ENCODE assay signal across 15 cellular contexts in the genomic region with DNA sequence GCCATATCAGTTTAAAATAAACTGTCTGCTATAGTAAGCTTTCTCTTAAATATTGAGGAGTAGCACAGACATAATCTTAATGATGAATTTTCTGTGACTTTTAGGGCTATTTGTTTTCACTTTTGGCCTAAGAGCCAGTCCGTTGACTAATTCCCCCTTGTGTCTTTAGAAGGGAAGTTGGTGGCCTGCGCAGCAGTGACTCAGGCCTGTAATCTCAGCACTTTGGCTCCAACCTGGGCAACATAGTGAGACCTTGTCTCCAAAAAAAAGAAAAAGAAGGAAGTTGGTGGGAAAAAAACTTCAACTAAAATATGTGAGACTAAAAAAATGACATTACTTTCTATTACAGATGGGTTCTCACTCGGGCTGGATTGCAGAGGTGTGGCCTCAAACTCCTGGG. TPM values are rescaled to one million over a fixed set of nuclear protein-coding genes. Genes with fewer than 3 reads are reported as not detected.
DNase-seq lines count a peak whose midpoint lies in the region; ATAC-seq, FAIRE-seq and TF ChIP-seq lines count a peak whose summit lies in the region.
"Had no signal": no experiment of that assay in that cellular context is flagged by ENCODE, and none has a peak within 500 bp of the region (broad histone marks: within the 10 kb centered on the region; RNA-seq: fewer than 3 reads in every experiment).

No MANE protein-coding gene starts in this region.

- H3K27ac ChIP-seq in OCI-LY7 (ENCODE audit: low read depth, low read length, poor library complexity, severe bottlenecking) (no peak overlapping the region), endothelial cell of umbilical vein (ENCODE audit: insufficient read depth, low read depth, low read length) (peak overlapping the region; percentile 62)
- H3K27ac ChIP-seq: KMS-11, thoracic aorta had no signal

- H3K4me3 ChIP-seq in OCI-LY7 (ENCODE audit: low read depth, low read length, poor library complexity, severe bottlenecking) (no peak overlapping the region), endothelial cell of umbilical vein (replicated peaks in 1 of 3; ENCODE audit: insufficient read depth in 1 of 3, low read depth in 1 of 3, low read length in 3 of 3) (peak overlapping the region in 1 of 3 experiments; percentile 51)
- H3K4me3 ChIP-seq: heart left ventricle, thoracic aorta had no signal

- no peak overlapping the region for H2AFZ ChIP-seq in OCI-LY7 (ENCODE audit: low read length)
- no peak overlapping the region for H2AFZ ChIP-seq in endothelial cell of umbilical vein (ENCODE audit: low read depth, low read length)

- peak overlapping the region; percentile 64 for H3K27ac Mint-ChIP-seq in activated CD4-positive, alpha-beta memory T cell treated with anti-CD3 and anti-CD28 coated beads, Interleukin-2, amount 10 ng/mL, durations not matched to agents 7 days and 5 days
- no peak overlapping the region for H3K27ac Mint-ChIP-seq in activated CD4-positive, alpha-beta memory T cell treated with anti-CD3 and anti-CD28 coated beads for 36 hours
- no peak overlapping the region for H3K27ac Mint-ChIP-seq in activated T-helper 1 cell treated with anti-CD3 and anti-CD28 coated beads, Interleukin-12 subunit alpha, Interleukin-12 subunit beta, Interleukin-2, Interleukin-4 antibody, amounts not matched to agents 30 ng/mL and 10 ng/mL and 1 ng/mL, durations not matched to agents 14 hours and 24 hours and 36 hours
- H3K27ac Mint-ChIP-seq: mesothelial cell of epicardium had no signal

- no peak overlapping the region for H3K4me3 Mint-ChIP-seq in activated CD4-positive, alpha-beta memory T cell treated with anti-CD3 and anti-CD28 coated beads, Interleukin-2, amount 10 ng/mL, durations not matched to agents 7 days and 5 days
- H3K4me3 Mint-ChIP-seq in activated CD4-positive, alpha-beta memory T cell treated with anti-CD3 and anti-CD28 coated beads for 36 hours: no peak overlapping the region
- H3K4me3 Mint-ChIP-seq in activated T-helper 1 cell treated with anti-CD3 and anti-CD28 coated beads, Interleukin-12 subunit alpha, Interleukin-12 subunit beta, Interleukin-2, Interleukin-4 antibody, amounts not matched to agents 30 ng/mL and 10 ng/mL and 1 ng/mL, durations not matched to agents 14 hours and 24 hours and 36 hours: no peak overlapping the region
- H3K4me3 Mint-ChIP-seq: mesothelial cell of epicardium had no signal

- BruUV-seq in OCI-LY7 (replicated peaks; lab: Mats Ljungman, UMichigan) (no TSS peak), endothelial cell of umbilical vein (replicated peaks; lab: Mats Ljungman, UMichigan) (no TSS peak)

- intact Hi-C loops in activated CD4-positive, alpha-beta memory T cell treated with anti-CD3 and anti-CD28 coated beads for 36 hours (cut with micrococcal nuclease): loop anchor here (5.0 kb wide), 1 partner anchor 1587 kb away; the partner anchor contains the start of gene TAPT1
- intact Hi-C loops in OCI-LY7 (cut with micrococcal nuclease; ENCODE audit: unreplicated experiment): no loop called here
- intact Hi-C loops in endothelial cell of umbilical vein (cut with micrococcal nuclease): loop anchor here (5.0 kb wide), 3 partner anchors 177 to 718 kb away; no protein-coding TSS in a partner anchor
- intact Hi-C loops in activated T-helper 1 cell treated with anti-CD3 and anti-CD28 coated beads, Interleukin-12 subunit alpha, Interleukin-12 subunit beta, Interleukin-2, Interleukin-4 antibody, amounts not matched to agents 30 ng/mL and 10 ng/mL and 1 ng/mL, durations not matched to agents 14 hours and 24 hours and 36 hours (cut with micrococcal nuclease): loop anchor here (5.0 to 10.0 kb wide), 2 partner anchors 477 to 1589 kb away; partner anchors contain the start of gene TAPT1

- H3K27me3 ChIP-seq in endothelial cell of umbilical vein (ENCODE audit: control insufficient read depth in 2 of 2, insufficient read depth in 2 of 2, low read length in 2 of 2): no peaks in the 10 kb centered on the region
- H3K27me3 ChIP-seq: heart left ventricle had no signal

- H3K27me3 Mint-ChIP-seq in activated CD4-positive, alpha-beta memory T cell treated with anti-CD3 and anti-CD28 coated beads, Interleukin-2, amount 10 ng/mL, durations not matched to agents 7 days and 5 days: no peaks in the 10 kb centered on the region
- H3K27me3 Mint-ChIP-seq in activated CD4-positive, alpha-beta memory T cell treated with anti-CD3 and anti-CD28 coated beads for 36 hours: no peaks in the 10 kb centered on the region
- no peaks in the 10 kb centered on the region for H3K27me3 Mint-ChIP-seq in activated T-helper 1 cell treated with anti-CD3 and anti-CD28 coated beads, Interleukin-12 subunit alpha, Interleukin-12 subunit beta, Interleukin-2, Interleukin-4 antibody, amounts not matched to agents 30 ng/mL and 10 ng/mL and 1 ng/mL, durations not matched to agents 14 hours and 24 hours and 36 hours (ENCODE audit: insufficient read depth)

- H3K4me1 ChIP-seq in OCI-LY7 (ENCODE audit: insufficient read depth, low read length, poor library complexity, severe bottlenecking) (peaks cover 24% of the 10 kb centered on the region), endothelial cell of umbilical vein (ENCODE audit: control insufficient read depth, extremely low read depth, insufficient read depth, low read length) (peaks cover 30% of the 10 kb centered on the region)

- TF ChIP-seq POLR2A in endothelial cell of umbilical vein (IDR thresholded peaks at IDR 0.05; ENCODE audit: low read depth, low read length): no peak

- peaks cover 49% of the 10 kb centered on the region for H3K4me1 Mint-ChIP-seq in activated CD4-positive, alpha-beta memory T cell treated with anti-CD3 and anti-CD28 coated beads, Interleukin-2, amount 10 ng/mL, durations not matched to agents 7 days and 5 days
- H3K4me1 Mint-ChIP-seq in activated CD4-positive, alpha-beta memory T cell treated with anti-CD3 and anti-CD28 coated beads for 36 hours (ENCODE audit: low read depth): peaks cover 21% of the 10 kb centered on the region
- peaks cover 65% of the 10 kb centered on the region for H3K4me1 Mint-ChIP-seq in activated T-helper 1 cell treated with anti-CD3 and anti-CD28 coated beads, Interleukin-12 subunit alpha, Interleukin-12 subunit beta, Interleukin-2, Interleukin-4 antibody, amounts not matched to agents 30 ng/mL and 10 ng/mL and 1 ng/mL, durations not matched to agents 14 hours and 24 hours and 36 hours (ENCODE audit: low read depth)

- H3K79me2 ChIP-seq in OCI-LY7 (ENCODE audit: insufficient read depth, low read depth, low read length) (peaks cover 94% of the 10 kb centered on the region), endothelial cell of umbilical vein (ENCODE audit: control insufficient read depth, insufficient read depth, low read length) (peaks cover 94% of the 10 kb centered on the region)

- H3K9me2 ChIP-seq in OCI-LY7 (ENCODE audit: insufficient read depth, low read length): no peaks in the 10 kb centered on the region

- H4K20me1 ChIP-seq in OCI-LY7 (ENCODE audit: insufficient read depth, low read length) (peaks cover 25% of the 10 kb centered on the region), endothelial cell of umbilical vein (replicated peaks; ENCODE audit: control insufficient read depth, extremely low read depth, insufficient read depth, low read length) (no peaks in the 10 kb centered on the region)

- peaks cover 77% of the 10 kb centered on the region for H3K36me3 Mint-ChIP-seq in activated CD4-positive, alpha-beta memory T cell treated with anti-CD3 and anti-CD28 coated beads, Interleukin-2, amount 10 ng/mL, durations not matched to agents 7 days and 5 days (ENCODE audit: low read depth)
- H3K36me3 Mint-ChIP-seq in activated CD4-positive, alpha-beta memory T cell treated with anti-CD3 and anti-CD28 coated beads for 36 hours: peaks cover 52% of the 10 kb centered on the region
- H3K36me3 Mint-ChIP-seq in activated T-helper 1 cell treated with anti-CD3 and anti-CD28 coated beads, Interleukin-12 subunit alpha, Interleukin-12 subunit beta, Interleukin-2, Interleukin-4 antibody, amounts not matched to agents 30 ng/mL and 10 ng/mL and 1 ng/mL, durations not matched to agents 14 hours and 24 hours and 36 hours (ENCODE audit: low read depth): peaks cover 30% of the 10 kb centered on the region
- H3K36me3 Mint-ChIP-seq: mesothelial cell of epicardium had no signal

- no peaks in the 10 kb centered on the region for H3K9me3 Mint-ChIP-seq in activated CD4-positive, alpha-beta memory T cell treated with anti-CD3 and anti-CD28 coated beads, Interleukin-2, amount 10 ng/mL, durations not matched to agents 7 days and 5 days
- no peaks in the 10 kb centered on the region for H3K9me3 Mint-ChIP-seq in activated CD4-positive, alpha-beta memory T cell treated with anti-CD3 and anti-CD28 coated beads for 36 hours
- no peaks in the 10 kb centered on the region for H3K9me3 Mint-ChIP-seq in activated T-helper 1 cell treated with anti-CD3 and anti-CD28 coated beads, Interleukin-12 subunit alpha, Interleukin-12 subunit beta, Interleukin-2, Interleukin-4 antibody, amounts not matched to agents 30 ng/mL and 10 ng/mL and 1 ng/mL, durations not matched to agents 14 hours and 24 hours and 36 hours
- H3K9me3 Mint-ChIP-seq: mesothelial cell of epicardium had no signal

- no peak for ATAC-seq in GM21529 (IDR thresholded peaks at IDR 0.05; ENCODE audit: unreplicated experiment)
- ATAC-seq: activated CD4-positive, CD25-positive, alpha-beta regulatory T cell treated with anti-CD3 and anti-CD28 coated beads, Interleukin-2, amount 50 U/mL, for 24 hours; heart left ventricle had no signal

- H3K4me2 ChIP-seq in OCI-LY7 (ENCODE audit: low read length): peak overlapping the region; percentile 6; the same call in 1 of the 2 replicates
- peak overlapping the region; percentile 97 for H3K4me2 ChIP-seq in endothelial cell of umbilical vein (ENCODE audit: insufficient read depth, low read length)

- H3K9ac ChIP-seq in endothelial cell of umbilical vein (replicated peaks; ENCODE audit: extremely low read depth, insufficient read depth, low read length): peak overlapping the region; percentile 92
- H3K9ac ChIP-seq: KMS-11 had no signal

- no peaks in the 10 kb centered on the region; the same call in 1 of the 2 replicates for H3K9me3 ChIP-seq in OCI-LY7 (ENCODE audit: low read length)
- no peaks in the 10 kb centered on the region for H3K9me3 ChIP-seq in endothelial cell of umbilical vein (replicated peaks; ENCODE audit: control insufficient read depth, insufficient read depth, low read length)
- H3K9me3 ChIP-seq: heart left ventricle, thoracic aorta had no signal

- CTCF ChIA-PET in activated CD4-positive, alpha-beta memory T cell treated with anti-CD3 and anti-CD28 coated beads, Interleukin-2, amount 10 ng/mL, durations not matched to agents 7 days and 5 days (lab: Charles Lee): no interaction called here
- CTCF ChIA-PET in activated CD4-positive, alpha-beta memory T cell treated with anti-CD3 and anti-CD28 coated beads for 36 hours (lab: Charles Lee): no interaction called here
- CTCF ChIA-PET in OCI-LY7 (lab: Charles Lee; ENCODE audit: unreplicated experiment): interaction anchor here (0.6 kb wide), 1 partner anchor 55 kb away, joined by 3 read pairs; no protein-coding TSS in a partner anchor
- CTCF ChIA-PET in endothelial cell of umbilical vein (lab: Charles Lee): no interaction called here

- peaks cover 88% of the 10 kb centered on the region for H3K36me3 ChIP-seq in OCI-LY7 (ENCODE audit: insufficient read depth, low read length)
- peaks cover 0 to 6% of the 10 kb centered on the region in 2 experiments for H3K36me3 ChIP-seq in endothelial cell of umbilical vein (ENCODE audit: control insufficient read depth in 2 of 2, extremely low read depth in 1 of 2, insufficient read depth in 2 of 2, low read length in 2 of 2)
- H3K36me3 ChIP-seq: heart left ventricle, thoracic aorta had no signal

- POLR2A ChIA-PET in activated CD4-positive, alpha-beta memory T cell treated with anti-CD3 and anti-CD28 coated beads, Interleukin-2, amount 10 ng/mL, durations not matched to agents 7 days and 5 days (lab: Charles Lee): no interaction called here
- POLR2A ChIA-PET in activated CD4-positive, alpha-beta memory T cell treated with anti-CD3 and anti-CD28 coated beads for 36 hours (lab: Charles Lee): no interaction called here
- POLR2A ChIA-PET in OCI-LY7 (lab: Charles Lee): no interaction called here
- POLR2A ChIA-PET in endothelial cell of umbilical vein (lab: Charles Lee): no interaction called here

- TF ChIP-seq CTCF in OCI-LY7 (conservative IDR thresholded peaks at IDR 0.05; ENCODE audit: low read length) (no peak), endothelial cell of umbilical vein (IDR thresholded peaks at IDR 0.05; ENCODE audit: extremely low read depth in 1 of 2, insufficient read depth in 1 of 2, low read depth in 1 of 2, low read length in 2 of 2) (no peak)

- dilution Hi-C loops in endothelial cell of umbilical vein (cut with MboI; ENCODE audit: extremely low pct_ligation_motif_present, low sequenced_read_pairs): no loop called here

- no peak for DNase-seq in activated CD4-positive, alpha-beta memory T cell treated with anti-CD3 and anti-CD28 coated beads, Interleukin-2, amount 10 ng/mL, durations not matched to agents 7 days and 5 days
- DNase-seq in activated CD4-positive, alpha-beta memory T cell treated with anti-CD3 and anti-CD28 coated beads for 36 hours: no peak
- no peak for DNase-seq in OCI-LY7 (ENCODE audit: low spot score)
- DNase-seq in endothelial cell of umbilical vein (ENCODE audit: low read depth, low spot score): peak; percentile 75
- DNase-seq in pulmonary artery endothelial cell (ENCODE audit: low read depth, low spot score): peak; percentile 44
- no peak for DNase-seq in pons (ENCODE audit: low spot score)
- DNase-seq in activated T-helper 1 cell treated with anti-CD3 and anti-CD28 coated beads, Interleukin-12 subunit alpha, Interleukin-12 subunit beta, Interleukin-2, Interleukin-4 antibody, amounts not matched to agents 30 ng/mL and 10 ng/mL and 1 ng/mL, durations not matched to agents 14 hours and 24 hours and 36 hours (ENCODE audit: low spot score): no peak
- DNase-seq: activated effector memory CD4-positive, alpha-beta T cell treated with anti-CD3 and anti-CD28 coated beads, Interleukin-2, amount 50 U/mL, for 16 hours; heart left ventricle had no signal

- no peaks in the 10 kb centered on the region for H3K9me1 ChIP-seq in endothelial cell of umbilical vein (replicated peaks; ENCODE audit: control insufficient read depth, extremely low read depth, insufficient read depth, low read length)

- peak; percentile 75 for FAIRE-seq in endothelial cell of umbilical vein (lab: Jason Lieb, UNC)
- FAIRE-seq: colon had no signal

RNA-seq across cellular contexts. Expression of gene NCAPG, which starts 3.4 kb away (rescaled TPM):
- 10 to 100 TPM; 77.7 to 82.3 TPM for total RNA-seq in activated CD4-positive, alpha-beta memory T cell treated with anti-CD3 and anti-CD28 coated beads, Interleukin-2, amount 10 ng/mL, durations not matched to agents 7 days and 5 days
- 10 to 100 TPM; 76.7 to 79.8 TPM for total RNA-seq in activated CD4-positive, alpha-beta memory T cell treated with anti-CD3 and anti-CD28 coated beads for 36 hours
- 57.5 and 68.6 TPM in 2 replicates for total RNA-seq in OCI-LY7 (2014; rRNA removed; shearing (Covaris generic))
- total RNA-seq in OCI-LY7 (2022): 89.8 and 95.4 TPM in 2 replicates
- total RNA-seq in endothelial cell of umbilical vein: 63.4 and 66.4 TPM in 2 replicates
- polyA plus RNA-seq in endothelial cell of umbilical vein: 7.5 and 11.6 TPM in 2 replicates
- 17.1 and 18.0 TPM in 2 replicates for polyA plus RNA-seq in endothelial cell of umbilical vein (2011; cell fraction: cytosol; rRNA removed)
- 21.5 and 42.3 TPM in 2 replicates for polyA plus RNA-seq in endothelial cell of umbilical vein (2011; cell fraction: nucleus; rRNA removed)
- polyA plus RNA-seq in endothelial cell of umbilical vein (2012): 13.0 and 39.7 TPM in 2 replicates
- polyA minus RNA-seq in endothelial cell of umbilical vein: 18.8 and 25.2 TPM in 2 replicates
- 24.2 TPM for polyA minus RNA-seq in endothelial cell of umbilical vein (2011; cell fraction: cytosol; rRNA and poly(A)+ RNA removed)
- 33.9 and 45.7 TPM in 2 replicates for polyA minus RNA-seq in endothelial cell of umbilical vein (2011; cell fraction: nucleus; rRNA and poly(A)+ RNA removed)
- total RNA-seq in pulmonary artery endothelial cell: 31.1 and 57.1 TPM in 2 replicates
- total RNA-seq in activated T-helper 1 cell treated with anti-CD3 and anti-CD28 coated beads, Interleukin-12 subunit alpha, Interleukin-12 subunit beta, Interleukin-2, Interleukin-4 antibody, amounts not matched to agents 30 ng/mL and 10 ng/mL and 1 ng/mL, durations not matched to agents 14 hours and 24 hours and 36 hours: 43.7 and 46.3 TPM in 2 replicates

RNA-seq across cellular contexts. Expression of gene DCAF16, which starts 3.6 kb away (rescaled TPM):
- 10 to 100 TPM; 41.7 to 42.0 TPM for total RNA-seq in activated CD4-positive, alpha-beta memory T cell treated with anti-CD3 and anti-CD28 coated beads, Interleukin-2, amount 10 ng/mL, durations not matched to agents 7 days and 5 days
- 10 to 100 TPM; 33.9 to 34.1 TPM for total RNA-seq in activated CD4-positive, alpha-beta memory T cell treated with anti-CD3 and anti-CD28 coated beads for 36 hours
- 88.7 and 88.8 TPM in 2 replicates for total RNA-seq in OCI-LY7 (2014; rRNA removed; shearing (Covaris generic))
- total RNA-seq in OCI-LY7 (2022) (115 and 141 TPM in 2 replicates), endothelial cell of umbilical vein (29.0 and 35.0 TPM in 2 replicates), pulmonary artery endothelial cell (17.1 and 27.7 TPM in 2 replicates)
- polyA plus RNA-seq in endothelial cell of umbilical vein: 12.5 and 13.8 TPM in 2 replicates
- polyA plus RNA-seq in endothelial cell of umbilical vein (2011; cell fraction: cytosol; rRNA removed): 15.0 and 16.5 TPM in 2 replicates
- polyA plus RNA-seq in endothelial cell of umbilical vein (2011; cell fraction: nucleus; rRNA removed): 26.1 and 31.3 TPM in 2 replicates
- 13.9 and 14.7 TPM in 2 replicates for polyA plus RNA-seq in endothelial cell of umbilical vein (2012)
- polyA minus RNA-seq in endothelial cell of umbilical vein: 17.8 and 25.2 TPM in 2 replicates
- polyA minus RNA-seq in endothelial cell of umbilical vein (2011; cell fraction: cytosol; rRNA and poly(A)+ RNA removed): 16.1 TPM
- polyA minus RNA-seq in endothelial cell of umbilical vein (2011; cell fraction: nucleus; rRNA and poly(A)+ RNA removed): 30.7 and 40.7 TPM in 2 replicates
- 44.0 and 48.5 TPM in 2 replicates for total RNA-seq in activated T-helper 1 cell treated with anti-CD3 and anti-CD28 coated beads, Interleukin-12 subunit alpha, Interleukin-12 subunit beta, Interleukin-2, Interleukin-4 antibody, amounts not matched to agents 30 ng/mL and 10 ng/mL and 1 ng/mL, durations not matched to agents 14 hours and 24 hours and 36 hours

RNA-seq across cellular contexts. Expression of gene FAM184B, which starts 32.7 kb away (rescaled TPM):
- total RNA-seq in activated CD4-positive, alpha-beta memory T cell treated with anti-CD3 and anti-CD28 coated beads, Interleukin-2, amount 10 ng/mL, durations not matched to agents 7 days and 5 days: not detected
- not detected for total RNA-seq in activated CD4-positive, alpha-beta memory T cell treated with anti-CD3 and anti-CD28 coated beads for 36 hours
- total RNA-seq in OCI-LY7 (2014; rRNA removed; shearing (Covaris generic)): not detected in 2 replicates
- not detected in 2 replicates for total RNA-seq in OCI-LY7 (2022)
- total RNA-seq in endothelial cell of umbilical vein: not detected in 2 replicates
- polyA plus RNA-seq in endothelial cell of umbilical vein: not detected in 2 replicates
- 0.01 TPM in 1 of 2 replicates, not detected in the other for polyA plus RNA-seq in endothelial cell of umbilical vein (2011; cell fraction: cytosol; rRNA removed)
- polyA plus RNA-seq in endothelial cell of umbilical vein (2011; cell fraction: nucleus; rRNA removed): 0.01 TPM in 1 of 2 replicates, not detected in the other
- not detected in 2 replicates for polyA plus RNA-seq in endothelial cell of umbilical vein (2012)
- not detected in 2 replicates for polyA minus RNA-seq in endothelial cell of umbilical vein
- polyA minus RNA-seq in endothelial cell of umbilical vein (2011; cell fraction: cytosol; rRNA and poly(A)+ RNA removed): not detected
- not detected in 2 replicates for polyA minus RNA-seq in endothelial cell of umbilical vein (2011; cell fraction: nucleus; rRNA and poly(A)+ RNA removed)
- total RNA-seq in pulmonary artery endothelial cell: not detected in 2 replicates
- total RNA-seq in activated T-helper 1 cell treated with anti-CD3 and anti-CD28 coated beads, Interleukin-12 subunit alpha, Interleukin-12 subunit beta, Interleukin-2, Interleukin-4 antibody, amounts not matched to agents 30 ng/mL and 10 ng/mL and 1 ng/mL, durations not matched to agents 14 hours and 24 hours and 36 hours: not detected in 2 replicates
- total RNA-seq: thoracic aorta had no signal

Comparison
In these comparisons a context has a peak if more than half of its experiments do, and no peak if none do; other contexts are left out.
1. DNase-seq: peak in endothelial cell of umbilical vein (single experiment) and pulmonary artery endothelial cell (single experiment); none in activated CD4-positive, alpha-beta memory T cell treated with anti-CD3 and anti-CD28 coated beads, Interleukin-2, amount 10 ng/mL, durations not matched to agents 7 days and 5 days (single experiment), activated CD4-positive, alpha-beta memory T cell treated with anti-CD3 and anti-CD28 coated beads for 36 hours (single experiment), OCI-LY7 (single experiment), pons (single experiment) and activated T-helper 1 cell treated with anti-CD3 and anti-CD28 coated beads, Interleukin-12 subunit alpha, Interleukin-12 subunit beta, Interleukin-2, Interleukin-4 antibody, amounts not matched to agents 30 ng/mL and 10 ng/mL and 1 ng/mL, durations not matched to agents 14 hours and 24 hours and 36 hours (single experiment).